In the genomic region with DNA sequence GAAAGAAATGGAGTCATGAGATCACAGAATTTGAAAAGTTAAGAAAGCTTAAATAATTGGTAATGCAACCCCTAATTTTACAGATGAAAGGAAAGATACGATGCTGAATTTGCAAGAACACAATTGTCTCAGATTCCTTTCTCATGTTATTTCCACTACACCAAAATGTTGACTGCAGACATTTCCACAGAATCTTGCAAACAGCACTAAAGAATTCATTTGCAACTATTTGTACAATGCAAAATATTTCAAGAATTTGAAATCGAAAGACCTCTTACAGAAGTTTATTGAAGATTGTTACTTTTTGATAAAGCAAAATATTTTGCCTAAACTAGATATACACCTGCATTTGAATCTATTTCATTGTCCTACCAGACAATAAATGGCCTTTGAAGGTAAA, we compare ENCODE assay signal across 31 cellular contexts.
DNase-seq lines count a peak whose midpoint lies in the region; TF ChIP-seq lines count a peak whose summit lies in the region.
"Had no signal": no experiment of that assay in that cellular context is flagged by ENCODE, and none has a peak within 500 bp of the region (broad histone marks: within the 10 kb centered on the region; RNA-seq: fewer than 3 reads in every experiment).

No MANE protein-coding gene starts in this region.

- H3K27ac ChIP-seq in osteoblast (ENCODE audit: low read depth, low read length), result no peak overlapping the region
- H3K27ac ChIP-seq: esophagus squamous epithelium, gastrocnemius medialis, lower lobe of right lung, Peyer's patch, upper lobe of right lung had no signal

- no peaks in the 10 kb centered on the region for H3K27me3 ChIP-seq in osteoblast (ENCODE audit: insufficient read depth, low read length)
- H3K27me3 ChIP-seq: esophagus squamous epithelium, gastrocnemius medialis, Peyer's patch, upper lobe of right lung had no signal

- H3K4me3 ChIP-seq in osteoblast (ENCODE audit: insufficient read depth, low read length), result no peak overlapping the region
- H3K4me3 ChIP-seq: esophagus squamous epithelium, gastrocnemius medialis, GM12878, lower lobe of right lung, mucosa of descending colon, Peyer's patch, upper lobe of right lung had no signal

- no peaks in the 10 kb centered on the region for H3K9me3 Mint-ChIP-seq in HFFc6
- H3K9me3 Mint-ChIP-seq in chondrocyte (ENCODE audit: low read depth), result no peaks in the 10 kb centered on the region
- no peaks in the 10 kb centered on the region for H3K9me3 Mint-ChIP-seq in mesothelial cell of epicardium
- H3K9me3 Mint-ChIP-seq: activated naive CD8-positive, alpha-beta T cell treated with anti-CD3 and anti-CD28 coated beads, Interleukin-2, amount 10 ng/mL, durations not matched to agents 7 days and 5 days; CD4-positive, alpha-beta T cell; central memory CD8-positive, alpha-beta T cell; natural killer cell treated with Interleukin-12 subunit alpha and Interleukin-12 subunit beta and Interleukin-15 and Interleukin-18, amount 100 ng/mL, for 72 hours had no signal

- H3K9me3 ChIP-seq in osteoblast (ENCODE audit: low read depth, low read length), result no peaks in the 10 kb centered on the region
- H3K9me3 ChIP-seq: esophagus squamous epithelium, gastrocnemius medialis, lower lobe of right lung, mucosa of descending colon, Peyer's patch, upper lobe of right lung had no signal

- POLR2A ChIA-PET in HEK293T (lab: Yijun Ruan, JAX), result no interaction called here

- in situ Hi-C loops in ACHN (cut with HindIII; ENCODE audit: low pct_ligation_motif_present, low pct_unique_long_range_greater_than_20kb, low sequenced_read_pairs), result no loop called here

- no peak overlapping the region for H2AFZ ChIP-seq in osteoblast (ENCODE audit: low read length)

- no peaks in the 10 kb centered on the region for H3K36me3 ChIP-seq in osteoblast (ENCODE audit: insufficient read depth, low read length)
- H3K36me3 ChIP-seq: esophagus squamous epithelium, gastrocnemius medialis, lower lobe of right lung, Peyer's patch, upper lobe of right lung had no signal

- no peaks in the 10 kb centered on the region; the same call in 1 of the 2 replicates for H3K27me3 Mint-ChIP-seq in HFFc6 (ENCODE audit: insufficient read depth)
- no peaks in the 10 kb centered on the region for H3K27me3 Mint-ChIP-seq in chondrocyte (ENCODE audit: low read depth)
- no peaks in the 10 kb centered on the region for H3K27me3 Mint-ChIP-seq in mesothelial cell of epicardium (ENCODE audit: low read depth)
- H3K27me3 Mint-ChIP-seq: activated naive CD8-positive, alpha-beta T cell treated with anti-CD3 and anti-CD28 coated beads, Interleukin-2, amount 10 ng/mL, durations not matched to agents 7 days and 5 days; CD4-positive, alpha-beta T cell; natural killer cell treated with Interleukin-12 subunit alpha and Interleukin-12 subunit beta and Interleukin-15 and Interleukin-18, amount 100 ng/mL, for 72 hours had no signal

- H4K20me1 ChIP-seq in osteoblast (ENCODE audit: insufficient read depth, low read length), result no peaks in the 10 kb centered on the region

- CTCF ChIA-PET in HEK293T (lab: Yijun Ruan, JAX), result no interaction called here

- H3K27ac Mint-ChIP-seq in HFFc6, result no peak overlapping the region
- peak overlapping the region; percentile 52 for H3K27ac Mint-ChIP-seq in chondrocyte (ENCODE audit: unreplicated experiment)
- peak overlapping the region; percentile 35 for H3K27ac Mint-ChIP-seq in mesothelial cell of epicardium
- H3K27ac Mint-ChIP-seq: activated naive CD8-positive, alpha-beta T cell treated with anti-CD3 and anti-CD28 coated beads, Interleukin-2, amount 10 ng/mL, durations not matched to agents 7 days and 5 days; CD4-positive, alpha-beta T cell; natural killer cell treated with Interleukin-12 subunit alpha and Interleukin-12 subunit beta and Interleukin-15 and Interleukin-18, amount 100 ng/mL, for 72 hours had no signal

- no peaks in the 10 kb centered on the region for H3K79me2 ChIP-seq in osteoblast (ENCODE audit: insufficient read depth, low read length)

- H3K4me2 ChIP-seq in osteoblast (ENCODE audit: insufficient read depth, low read length), result no peak overlapping the region

- H3K4me3 Mint-ChIP-seq in HFFc6, result peak overlapping the region; percentile 1; the same call in 1 of the 2 replicates
- H3K4me3 Mint-ChIP-seq in chondrocyte (ENCODE audit: unreplicated experiment), result no peak overlapping the region
- H3K4me3 Mint-ChIP-seq in mesothelial cell of epicardium, result no peak overlapping the region
- H3K4me3 Mint-ChIP-seq: activated naive CD8-positive, alpha-beta T cell treated with anti-CD3 and anti-CD28 coated beads, Interleukin-2, amount 10 ng/mL, durations not matched to agents 7 days and 5 days; CD4-positive, alpha-beta T cell; central memory CD8-positive, alpha-beta T cell; natural killer cell treated with Interleukin-12 subunit alpha and Interleukin-12 subunit beta and Interleukin-15 and Interleukin-18, amount 100 ng/mL, for 72 hours had no signal

- H3K4me1 Mint-ChIP-seq in HFFc6 (ENCODE audit: low read depth) (peaks cover 22% of the 10 kb centered on the region), chondrocyte (ENCODE audit: low read depth) (peaks cover 34% of the 10 kb centered on the region), mesothelial cell of epicardium (peaks cover 35% of the 10 kb centered on the region)
- H3K4me1 Mint-ChIP-seq: activated naive CD8-positive, alpha-beta T cell treated with anti-CD3 and anti-CD28 coated beads, Interleukin-2, amount 10 ng/mL, durations not matched to agents 7 days and 5 days; central memory CD8-positive, alpha-beta T cell had no signal

- H3K4me1 ChIP-seq in osteoblast (ENCODE audit: insufficient read depth, low read length), result peaks cover 10% of the 10 kb centered on the region
- H3K4me1 ChIP-seq: gastrocnemius medialis had no signal

- H3K36me3 Mint-ChIP-seq in HFFc6 (ENCODE audit: low read depth), result no peaks in the 10 kb centered on the region
- no peaks in the 10 kb centered on the region for H3K36me3 Mint-ChIP-seq in chondrocyte (ENCODE audit: low read depth)
- H3K36me3 Mint-ChIP-seq in mesothelial cell of epicardium, result no peaks in the 10 kb centered on the region
- H3K36me3 Mint-ChIP-seq: activated naive CD8-positive, alpha-beta T cell treated with anti-CD3 and anti-CD28 coated beads, Interleukin-2, amount 10 ng/mL, durations not matched to agents 7 days and 5 days; natural killer cell treated with Interleukin-12 subunit alpha and Interleukin-12 subunit beta and Interleukin-15 and Interleukin-18, amount 100 ng/mL, for 72 hours had no signal

- DNase-seq in ACHN (peak; percentile 11), HFFc6 (no peak), chondrocyte (ENCODE audit: low spot score) (no peak), mesothelial cell of epicardium (ENCODE audit: low spot score in 2 of 2, unreplicated experiment in 2 of 2) (no peak), GOT3 (lab: John Stamatoyannopoulos, UW) (no peak), osteoblast (ENCODE audit: insufficient read length, low spot score, missing footprints) (no peak), HEK293T (ENCODE audit: extremely low spot score) (no peak)
- DNase-seq in activated CD4-positive, alpha-beta T cell treated with anti-CD3 and anti-CD28 coated beads for 4 hours, result no peak
- DNase-seq: activated CD4-positive, alpha-beta T cell treated with anti-CD3 and anti-CD28 coated beads, Interleukin-2, amount 50 U/mL, for 1 hour; activated gamma-delta T cell treated with Interleukin-2 at 50 U/mL for 16 hours; activated naive CD8-positive, alpha-beta T cell treated with anti-CD3 and anti-CD28 coated beads, Interleukin-2, amount 10 ng/mL, durations not matched to agents 7 days and 5 days; activated T-cell treated with anti-CD3 and anti-CD28 coated beads, Interleukin-2, amount 50 U/mL, for 48 hours; CD4-positive, alpha-beta T cell; esophagus squamous epithelium; gastrocnemius medialis; Karpas-422; lower lobe of right lung; mucosa of descending colon; NCI-H1436 treated with DMSO at 0.1 percent for 48 hours; NCI-H2081 treated with DMSO at 0.1 percent for 48 hours; NCI-H2227 treated with DMSO at 0.1 percent for 48 hours; NCI-H748 treated with DMSO at 0.1 percent for 48 hours; Peyer's patch; SHP77 treated with DMSO at 0.1 percent for 48 hours; small intestine; stimulated activated naive CD4-positive, alpha-beta T cell; SW 1271; upper lobe of right lung had no signal

- TF ChIP-seq CTCF in HFFc6 (IDR thresholded peaks at IDR 0.05) (no peak), chondrocyte (IDR thresholded peaks at IDR 0.05) (no peak), mesothelial cell of epicardium (IDR thresholded peaks at IDR 0.05; ENCODE audit: unreplicated experiment) (no peak), osteoblast (IDR thresholded peaks at IDR 0.05; ENCODE audit: extremely low read depth, low read depth, low read length) (no peak)

TF ChIP-seq in HEK293T, 16 proteins besides CTCF, POLR2A, EP300 and RAD21:
- no peak for TF ChIP-seq BHLHE40 (IDR thresholded peaks at IDR 0.05; ENCODE audit: borderline replicate concordance)
- no peak for TF ChIP-seq SUZ12 (IDR thresholded peaks at IDR 0.05)
- no peak for TF ChIP-seq FOXM1 (IDR thresholded peaks at IDR 0.05; ENCODE audit: borderline replicate concordance)
- no peak for TF ChIP-seq HDGF (IDR thresholded peaks at IDR 0.05; ENCODE audit: borderline replicate concordance)
- TF ChIP-seq TARDBP (IDR thresholded peaks at IDR 0.05), result no peak
- TF ChIP-seq FOXK2 (IDR thresholded peaks at IDR 0.05), result no peak
- no peak for TF ChIP-seq ARNT (IDR thresholded peaks at IDR 0.05)
- TF ChIP-seq LEF1 (IDR thresholded peaks at IDR 0.05; ENCODE audit: borderline replicate concordance), result no peak
- no peak for TF ChIP-seq NFRKB (IDR thresholded peaks at IDR 0.05)
- TF ChIP-seq L3MBTL2 (conservative IDR thresholded peaks at IDR 0.05), result no peak
- no peak for TF ChIP-seq FOXA1 (IDR thresholded peaks at IDR 0.05)
